ENCODE assay signal across 8 cellular contexts in genomic region chr17:66724581-66725341, GRCh38.
DNase-seq lines count a peak whose midpoint lies in the region; ATAC-seq and TF ChIP-seq lines count a peak whose summit lies in the region.

No MANE protein-coding gene starts in this region.

- no peak for TF ChIP-seq POLR2A in breast epithelium (IDR thresholded peaks at IDR 0.05)

- ATAC-seq in left lobe of liver, result peak; percentile 31
- no peak for ATAC-seq in esophagus mucosa
- ATAC-seq in HG02840 (IDR thresholded peaks at IDR 0.05; ENCODE audit: low FRiP score, unreplicated experiment), result no peak

- H3K36me3 ChIP-seq in breast epithelium, result no peaks in the 10 kb centered on the region

- no peak overlapping the region for H3K27ac ChIP-seq in breast epithelium

- intact Hi-C loops in breast epithelium (cut with DNase I; ENCODE audit: low total_unique reads), result no loop called here

- DNase-seq in AG10803 (ENCODE audit: low read depth) (peak; percentile 66), LNCaP clone FGC (ENCODE audit: low read depth) (peak; percentile 63), astrocyte of the spinal cord (ENCODE audit: low read depth, low spot score) (peak; percentile 86), left lobe of liver (ENCODE audit: low spot score) (no peak), breast epithelium (ENCODE audit: low spot score in 2 of 2) (no peak), HEK293T (ENCODE audit: extremely low spot score) (no peak)

- H3K4me1 ChIP-seq in breast epithelium, result no peaks in the 10 kb centered on the region

- TF ChIP-seq CTCF in AG10803 (conservative IDR thresholded peaks at IDR 0.05; ENCODE audit: low read length) (no peak), LNCaP clone FGC (IDR thresholded peaks at IDR 0.05; ENCODE audit: control insufficient read depth, extremely low read depth, insufficient read depth) (no peak), astrocyte of the spinal cord (IDR thresholded peaks at IDR 0.05; ENCODE audit: low read depth, low read length) (no peak), breast epithelium (IDR thresholded peaks at IDR 0.05) (no peak)

- in situ Hi-C loops in astrocyte of the spinal cord (cut with HindIII; ENCODE audit: low sequenced_read_pairs), result no loop called here

- H3K9me3 ChIP-seq in breast epithelium, result no peaks in the 10 kb centered on the region

- no peaks in the 10 kb centered on the region for H3K27me3 ChIP-seq in breast epithelium

- CTCF ChIA-PET in HEK293T (lab: Yijun Ruan, JAX), result no interaction called here

- POLR2A ChIA-PET in HEK293T (lab: Yijun Ruan, JAX), result no interaction called here

- H3K4me3 ChIP-seq in AG10803 (ENCODE audit: low read length) (no peak overlapping the region), LNCaP clone FGC (ENCODE audit: low read depth, low read length) (peak overlapping the region; percentile 14), astrocyte of the spinal cord (ENCODE audit: low read depth, low read length) (no peak overlapping the region), breast epithelium (no peak overlapping the region)

TF ChIP-seq in HEK293T, 16 proteins besides CTCF, POLR2A, EP300 and RAD21:
- TF ChIP-seq TARDBP (IDR thresholded peaks at IDR 0.05) (no peak), ZNF384 (IDR thresholded peaks at IDR 0.05) (no peak), FOXK2 (IDR thresholded peaks at IDR 0.05) (no peak), SUZ12 (IDR thresholded peaks at IDR 0.05) (no peak), CTBP1 (IDR thresholded peaks at IDR 0.05; ENCODE audit: borderline replicate concordance) (no peak), PKNOX1 (IDR thresholded peaks at IDR 0.05) (no peak), HDGF (IDR thresholded peaks at IDR 0.05; ENCODE audit: borderline replicate concordance) (no peak), L3MBTL2 (conservative IDR thresholded peaks at IDR 0.05) (no peak), ELF4 (IDR thresholded peaks at IDR 0.05) (no peak), ARNT (IDR thresholded peaks at IDR 0.05) (no peak), FOXA1 (IDR thresholded peaks at IDR 0.05) (no peak), FOXM1 (IDR thresholded peaks at IDR 0.05; ENCODE audit: borderline replicate concordance) (no peak), BHLHE40 (IDR thresholded peaks at IDR 0.05; ENCODE audit: borderline replicate concordance) (no peak), NFRKB (IDR thresholded peaks at IDR 0.05) (no peak), SP1 (IDR thresholded peaks at IDR 0.05) (no peak), LEF1 (IDR thresholded peaks at IDR 0.05; ENCODE audit: borderline replicate concordance) (no peak)

Comparison
In these comparisons a context has a peak if more than half of its experiments do, and no peak if none do; other contexts are left out.
1. DNase-seq: peak in AG10803 (single experiment), LNCaP clone FGC (single experiment) and astrocyte of the spinal cord (single experiment); none in left lobe of liver (single experiment), breast epithelium (0 of 2) and HEK293T (single experiment).